24 cellular contexts compared by ENCODE assay signal in genomic region chr5:28603869-28604268, GRCh38.
"Had no signal": no experiment of that assay in that cellular context is flagged by ENCODE, and none has a peak within 500 bp of the region (broad histone marks: within the 10 kb centered on the region; RNA-seq: fewer than 3 reads in every experiment).

No MANE protein-coding gene starts in this region.

- H3K27me3 ChIP-seq: colonic mucosa, gastroesophageal sphincter, hepatocyte, right atrium auricular region, stomach, suprapubic skin, tibial artery had no signal

- H3K27ac ChIP-seq: colonic mucosa, gastroesophageal sphincter, hepatocyte, left ventricle myocardium inferior, right atrium auricular region, stomach, suprapubic skin, tibial artery had no signal

- H3K9me3 ChIP-seq: colonic mucosa had no signal

- H3K4me1 ChIP-seq: colonic mucosa, gastroesophageal sphincter, left ventricle myocardium inferior, right atrium auricular region, stomach, suprapubic skin, tibial artery had no signal

- DNase-seq: activated CD4-positive, alpha-beta memory T cell treated with anti-CD3 and anti-CD28 coated beads for 36 hours; activated CD4-positive, alpha-beta T cell treated with anti-CD3 and anti-CD28 coated beads, Interleukin-2, amount 10 ng/mL, durations not matched to agents 24 days and 14 days; activated CD4-positive, CD25-positive, alpha-beta regulatory T cell treated with anti-CD3 and anti-CD28 coated beads, Interleukin-2, amount 50 U/mL, for 72 hours; activated CD8-positive, alpha-beta memory T cell treated with anti-CD3 and anti-CD28 coated beads, Interleukin-2, amount 50 U/mL, for 4 hours; activated gamma-delta T cell treated with Interleukin-2 at 50 U/mL for 16 hours; activated T-cell treated with anti-CD3 and anti-CD28 coated beads, Interleukin-2, amount 50 U/mL, for 1 hour; anterior cingulate cortex; cerebellar nuclear complex; colonic mucosa; effector memory CD4-positive, alpha-beta T cell; erythroblast; islet precursor cell; left ventricle myocardium inferior; mucosa of descending colon; stimulated activated CD4-positive, alpha-beta T cell treated with anti-CD3 and anti-CD28 coated beads, Interleukin-15, amount 100 ng/mL, for 24 hours; stimulated activated CD4-positive, alpha-beta T cell treated with anti-CD3 and anti-CD28 coated beads, Interleukin-2, amount 100 ng/mL, for 24 hours; stimulated activated naive B cell treated with anti-CD40 and anti-IgM and Interleukin-4, amounts not matched to agents 10 μg/mL and 1 μg/mL and 100 μg/mL, for 72 hours; stomach; tibial artery had no signal

- H3K4me3 ChIP-seq: colonic mucosa, gastroesophageal sphincter, hepatocyte, left ventricle myocardium inferior, lung, mucosa of descending colon, right atrium auricular region, stomach, suprapubic skin, tibial artery had no signal

- H2AFZ ChIP-seq: hepatocyte had no signal

- H3K4me2 ChIP-seq: hepatocyte had no signal

- H3K79me2 ChIP-seq: hepatocyte had no signal

- H3K36me3 ChIP-seq: colonic mucosa, gastroesophageal sphincter, left ventricle myocardium inferior, right atrium auricular region, stomach, suprapubic skin, tibial artery had no signal
